15 cellular contexts compared by ENCODE assay signal in the genomic region with DNA sequence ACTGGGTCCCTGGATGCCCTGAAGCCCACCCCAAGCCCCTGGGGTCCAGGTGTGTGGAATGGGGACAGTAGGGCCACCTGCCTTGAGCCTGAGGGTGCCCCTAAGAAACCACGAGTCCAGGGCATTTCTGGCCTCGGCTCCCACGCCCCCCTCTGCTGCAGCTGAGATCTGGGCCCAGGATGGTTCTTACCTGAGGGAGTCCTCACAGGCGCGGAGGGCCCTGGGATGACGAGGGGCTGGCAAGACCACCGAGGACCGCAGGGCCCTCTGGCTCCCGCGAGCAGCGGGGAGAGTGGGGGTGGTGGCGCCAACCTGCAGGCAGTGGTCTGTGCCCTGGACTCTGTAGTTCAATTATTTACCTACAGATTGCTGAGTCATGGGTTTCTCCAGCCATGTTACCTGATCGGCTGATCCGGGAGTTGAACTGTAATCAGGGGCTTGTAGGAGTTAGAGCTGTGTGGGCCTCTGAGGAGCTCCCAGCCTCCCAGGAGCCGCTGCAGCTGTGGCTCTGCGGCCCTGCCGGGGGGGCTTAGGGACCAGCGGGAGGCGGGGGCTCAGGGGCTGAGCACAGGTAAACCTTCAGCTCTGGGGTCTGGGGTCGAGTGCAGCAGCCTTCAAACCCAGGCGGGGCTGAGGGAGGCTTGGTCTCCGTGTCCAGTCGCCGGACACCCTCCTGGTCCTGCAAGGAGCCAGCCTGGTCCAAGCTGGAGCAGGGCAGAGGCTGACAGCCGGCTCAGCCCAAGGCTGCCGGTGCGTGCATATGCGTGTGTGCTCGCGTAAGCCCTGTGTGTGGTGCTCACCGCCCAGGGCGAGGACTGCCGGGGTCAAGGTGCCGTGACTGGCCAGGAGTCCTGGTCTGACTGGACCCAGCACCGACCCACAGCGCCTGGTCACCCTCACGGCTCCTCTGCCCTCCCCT. TPM values are rescaled to one million over a fixed set of nuclear protein-coding genes. Genes with fewer than 3 reads are reported as not detected.
A peak's percentile ranks its signal among the peaks of the same experiment; 100 is the strongest.
DNase-seq lines count a peak whose midpoint lies in the region; FAIRE-seq and TF ChIP-seq lines count a peak whose summit lies in the region.
"Had no signal": no experiment of that assay in that cellular context is flagged by ENCODE, and none has a peak within 500 bp of the region (broad histone marks: within the 10 kb centered on the region; RNA-seq: fewer than 3 reads in every experiment).

A gene with protein sequence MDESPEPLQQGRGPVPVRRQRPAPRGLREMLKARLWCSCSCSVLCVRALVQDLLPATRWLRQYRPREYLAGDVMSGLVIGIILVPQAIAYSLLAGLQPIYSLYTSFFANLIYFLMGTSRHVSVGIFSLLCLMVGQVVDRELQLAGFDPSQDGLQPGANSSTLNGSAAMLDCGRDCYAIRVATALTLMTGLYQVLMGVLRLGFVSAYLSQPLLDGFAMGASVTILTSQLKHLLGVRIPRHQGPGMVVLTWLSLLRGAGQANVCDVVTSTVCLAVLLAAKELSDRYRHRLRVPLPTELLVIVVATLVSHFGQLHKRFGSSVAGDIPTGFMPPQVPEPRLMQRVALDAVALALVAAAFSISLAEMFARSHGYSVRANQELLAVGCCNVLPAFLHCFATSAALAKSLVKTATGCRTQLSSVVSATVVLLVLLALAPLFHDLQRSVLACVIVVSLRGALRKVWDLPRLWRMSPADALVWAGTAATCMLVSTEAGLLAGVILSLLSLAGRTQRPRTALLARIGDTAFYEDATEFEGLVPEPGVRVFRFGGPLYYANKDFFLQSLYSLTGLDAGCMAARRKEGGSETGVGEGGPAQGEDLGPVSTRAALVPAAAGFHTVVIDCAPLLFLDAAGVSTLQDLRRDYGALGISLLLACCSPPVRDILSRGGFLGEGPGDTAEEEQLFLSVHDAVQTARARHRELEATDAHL (minus strand): TSS at position 294 of the 919 bp plus-strand sequence. CDS start 1,701 bp downstream, outside the sequence.

- no peak for FAIRE-seq in GM12892 (lab: Jason Lieb, UNC)

- WGBS in hepatocyte (ENCODE audit: low lambda C conversion rate, missing lambda C conversion rate) = 70% methylated on average over 30 of the region's 37 CpGs

- BruUV-seq in Caco-2 (replicated peaks; lab: Mats Ljungman, UMichigan) = TSS peak; percentile 42

- H3K79me2 ChIP-seq in hepatocyte = no peaks in the 10 kb centered on the region

- CTCF ChIA-PET in Caco-2 (lab: Charles Lee) = no interaction called here

- H3K9ac ChIP-seq in NT2/D1 (ENCODE audit: insufficient read length, low read depth) = peak within 1 kb of the TSS; percentile 34
- H3K9ac ChIP-seq: GM23248 had no signal

- H3K4me3 ChIP-seq in Caco-2 (ENCODE audit: low read depth, low read length) = peak within 1 kb of the TSS; percentile 42
- H3K4me3 ChIP-seq in NT2/D1 (ENCODE audit: insufficient read length, low read depth) = no peak within 1 kb of the TSS
- H3K4me3 ChIP-seq in hepatocyte = no peak within 1 kb of the TSS
- H3K4me3 ChIP-seq: coronary artery, GM23248, skin epidermis had no signal

- no peak within 1 kb of the TSS for H2AFZ ChIP-seq in hepatocyte
- H2AFZ ChIP-seq: GM23248 had no signal

- TF ChIP-seq CTCF in Caco-2 (IDR thresholded peaks at IDR 0.05; ENCODE audit: insufficient read depth in 1 of 2, low read depth in 1 of 2, low read length in 1 of 2, severe bottlenecking in 1 of 2, unreplicated experiment in 1 of 2) (no peak), hepatocyte (IDR thresholded peaks at IDR 0.05; ENCODE audit: poor library complexity) (no peak), progenitor cell of endocrine pancreas (IDR thresholded peaks at IDR 0.05; ENCODE audit: unreplicated experiment) (no peak)

- H3K4me3 Mint-ChIP-seq in Caco-2 (ENCODE audit: unreplicated experiment) (peak within 1 kb of the TSS; percentile 71), progenitor cell of endocrine pancreas (ENCODE audit: low read depth) (peak within 1 kb of the TSS; percentile 37)
- H3K4me3 Mint-ChIP-seq: activated naive CD8-positive, alpha-beta T cell treated with anti-CD3 and anti-CD28 coated beads for 36 hours; CD4-positive, alpha-beta memory T cell had no signal

- H3K4me1 ChIP-seq in Caco-2 = peaks cover 54% of the 10 kb centered on the region
- H3K4me1 ChIP-seq in NT2/D1 (ENCODE audit: insufficient read depth, insufficient read length) = peaks cover 28% of the 10 kb centered on the region
- H3K4me1 ChIP-seq in hepatocyte (ENCODE audit: insufficient read depth) = peaks cover 38% of the 10 kb centered on the region

- POLR2A ChIA-PET in Caco-2 (lab: Charles Lee) = interaction anchor here (0.6 to 1.1 kb wide), 2 partner anchors 62 to 166 kb away, joined by 4 to 12 read pairs; no protein-coding TSS in a partner anchor

- H3K36me3 ChIP-seq in Caco-2 (ENCODE audit: control insufficient read depth, insufficient read depth, low read length) (no peaks in the 10 kb centered on the region; the same call in 1 of the 2 replicates), NT2/D1 (ENCODE audit: insufficient read depth, insufficient read length, low read length) (peaks cover 7% of the 10 kb centered on the region), hepatocyte (replicated peaks; ENCODE audit: insufficient read depth, low read depth) (no peaks in the 10 kb centered on the region)

- H3K4me1 Mint-ChIP-seq in Caco-2 (ENCODE audit: low read depth, unreplicated experiment) (no peaks in the 10 kb centered on the region), progenitor cell of endocrine pancreas (ENCODE audit: low read depth) (peaks cover 13% of the 10 kb centered on the region)

- H3K9me3 Mint-ChIP-seq in Caco-2 (ENCODE audit: unreplicated experiment) (no peaks in the 10 kb centered on the region), progenitor cell of endocrine pancreas (ENCODE audit: low read depth) (no peaks in the 10 kb centered on the region)
- H3K9me3 Mint-ChIP-seq: activated naive CD8-positive, alpha-beta T cell treated with anti-CD3 and anti-CD28 coated beads for 36 hours; CD4-positive, alpha-beta memory T cell had no signal

- intact Hi-C loops in Caco-2 (cut with micrococcal nuclease; ENCODE audit: unreplicated experiment) = loop anchor here (5.0 kb wide), 1 partner anchor 61 kb away; a partner anchor contains a TSS

- H3K9me2 ChIP-seq in hepatocyte (replicated peaks; ENCODE audit: insufficient read depth) = no peaks in the 10 kb centered on the region

- H3K27me3 ChIP-seq in Caco-2 (replicated peaks; ENCODE audit: control insufficient read depth, insufficient read depth, low read length) = no peaks in the 10 kb centered on the region
- peaks cover 32% of the 10 kb centered on the region for H3K27me3 ChIP-seq in NT2/D1 (ENCODE audit: insufficient read depth, insufficient read length)
- H3K27me3 ChIP-seq in hepatocyte = peaks cover 16% of the 10 kb centered on the region

- no peak for TF ChIP-seq POLR2A in GM12892 (IDR thresholded peaks at IDR 0.05; ENCODE audit: low read depth, low read length)

- H3K27ac Mint-ChIP-seq in Caco-2 (ENCODE audit: unreplicated experiment) (peak within 1 kb of the TSS; percentile 88), progenitor cell of endocrine pancreas (peak within 1 kb of the TSS; percentile 95)
- H3K27ac Mint-ChIP-seq: activated naive CD8-positive, alpha-beta T cell treated with anti-CD3 and anti-CD28 coated beads for 36 hours; CD4-positive, alpha-beta memory T cell had no signal

- H3K4me2 ChIP-seq in hepatocyte = peak within 1 kb of the TSS; percentile 66

- no peaks in the 10 kb centered on the region for H4K20me1 ChIP-seq in hepatocyte (ENCODE audit: insufficient read depth, poor library complexity, severe bottlenecking)

- H3K27me3 Mint-ChIP-seq in Caco-2 (ENCODE audit: insufficient read depth, unreplicated experiment) (no peaks in the 10 kb centered on the region), progenitor cell of endocrine pancreas (peaks cover 11% of the 10 kb centered on the region)

- H3K9me3 ChIP-seq in Caco-2 (no peaks in the 10 kb centered on the region), NT2/D1 (ENCODE audit: insufficient read depth, low read length) (no peaks in the 10 kb centered on the region), hepatocyte (ENCODE audit: low read depth) (no peaks in the 10 kb centered on the region)

- peak within 1 kb of the TSS; percentile 96 for H3K27ac ChIP-seq in hepatocyte
- H3K27ac ChIP-seq: coronary artery, GM23248 had no signal

- peaks cover 22% of the 10 kb centered on the region for H3K36me3 Mint-ChIP-seq in Caco-2 (ENCODE audit: insufficient read depth, unreplicated experiment)
- no peaks in the 10 kb centered on the region for H3K36me3 Mint-ChIP-seq in progenitor cell of endocrine pancreas (ENCODE audit: insufficient read depth)
- H3K36me3 Mint-ChIP-seq: activated naive CD8-positive, alpha-beta T cell treated with anti-CD3 and anti-CD28 coated beads for 36 hours; CD4-positive, alpha-beta memory T cell had no signal

- peak; percentile 68 to 69 for DNase-seq in Caco-2
- no peak for DNase-seq in NT2/D1 (ENCODE audit: low read depth, low spot score)
- DNase-seq in hepatocyte (ENCODE audit: low spot score) = peak; percentile 85
- no peak for DNase-seq in progenitor cell of endocrine pancreas (ENCODE audit: low spot score, unreplicated experiment)
- DNase-seq in NCI-H1694 (lab: John Stamatoyannopoulos, UW) = no peak
- DNase-seq in activated effector memory CD4-positive, alpha-beta T cell treated with anti-CD3 and anti-CD28 coated beads, Interleukin-2, amount 50 U/mL, for 16 hours = no peak
- no peak for DNase-seq in GM12892 (ENCODE audit: insufficient read length)
- DNase-seq in activated effector memory CD4-positive, alpha-beta T cell treated with Interleukin-2 at 50 U/mL for 16 hours = no peak
- DNase-seq: activated naive CD8-positive, alpha-beta T cell treated with anti-CD3 and anti-CD28 coated beads for 36 hours; CD4-positive, alpha-beta memory T cell; GM23248; NCI-H1436 treated with DMSO at 0.1 percent for 48 hours; NK-92 treated with Interleukin-12 subunit alpha and Interleukin-12 subunit beta, amount 100 ng/mL, for 24 hours had no signal

RNA-seq across cellular contexts. Expression of the gene that starts here (rescaled TPM):
- total RNA-seq in Caco-2 (2022) (8.7 and 9.6 TPM in 2 replicates), hepatocyte (11.9 and 12.6 TPM in 2 replicates), progenitor cell of endocrine pancreas (2.6 and 3.3 TPM in 2 replicates)
- 9.0 and 9.1 TPM in 2 replicates for polyA plus RNA-seq in hepatocyte
- 0.36 TPM for polyA plus RNA-seq in GM12892 (2012; ENCODE audit: missing spikeins)

Comparison
In these comparisons a context has a peak if more than half of its experiments do, and no peak if none do; other contexts are left out.
1. DNase-seq: peak in Caco-2 (2 of 2) and hepatocyte (single experiment); none in NT2/D1 (single experiment), progenitor cell of endocrine pancreas (single experiment), NCI-H1694 (single experiment), activated effector memory CD4-positive, alpha-beta T cell treated with anti-CD3 and anti-CD28 coated beads, Interleukin-2, amount 50 U/mL, for 16 hours (single experiment), GM12892 (single experiment) and activated effector memory CD4-positive, alpha-beta T cell treated with Interleukin-2 at 50 U/mL for 16 hours (single experiment).